1 cellular context compared by ENCODE assay signal in genomic region chr10:103966671-103967432, GRCh38.
TF ChIP-seq lines count a peak whose summit lies in the region.

Gene SLK (plus strand): TSS chr10:103967140. CDS start chr10:103967746, 606 bp downstream.

TF ChIP-seq in HepG2, 621 proteins besides CTCF, POLR2A, EP300 and RAD21 (continued from another document and continues in another):
- TF ChIP-seq ETV6 (CRISPR knock-in tag; conservative IDR thresholded peaks at IDR 0.05) (no peak), ZMYM3 (CRISPR knock-in tag; IDR thresholded peaks at IDR 0.05) (peak; percentile 16; the same call in 1 of the 2 replicates), ZNF770 (CRISPR knock-in tag; IDR thresholded peaks at IDR 0.05) (no peak), ETV5 (CRISPR knock-in tag; IDR thresholded peaks at IDR 0.05; ENCODE audit: borderline replicate concordance) (peak; percentile 27; the same call in 1 of the 2 replicates), ZNF18 (CRISPR knock-in tag; IDR thresholded peaks at IDR 0.05; ENCODE audit: insufficient replicate concordance) (no peak), FOXA3 (CRISPR knock-in tag; IDR thresholded peaks at IDR 0.05) (no peak), ZHX1 (CRISPR knock-in tag; IDR thresholded peaks at IDR 0.05; ENCODE audit: low read depth) (no peak; the same call in 1 of the 2 replicates), NONO (IDR thresholded peaks at IDR 0.05) (no peak), NONO (CRISPR knock-in tag; conservative IDR thresholded peaks at IDR 0.05) (no peak), ZNF672 (CRISPR knock-in tag; IDR thresholded peaks at IDR 0.05) (no peak), TRIM22 (IDR thresholded peaks at IDR 0.05) (no peak), ZNF432 (CRISPR knock-in tag; IDR thresholded peaks at IDR 0.05; ENCODE audit: borderline replicate concordance) (no peak), HOXA5 (CRISPR knock-in tag; IDR thresholded peaks at IDR 0.05) (no peak), REST (IDR thresholded peaks at IDR 0.05; ENCODE audit: borderline replicate concordance in 1 of 2, low read depth in 1 of 2, low read length in 2 of 2) (no peak), KMT2A (CRISPR knock-in tag; IDR thresholded peaks at IDR 0.05) (0 out of 2 replicates have a peak, but pooled peaks have one; percentile 64), ZNF512 (CRISPR knock-in tag; IDR thresholded peaks at IDR 0.05) (no peak), KLF16 (CRISPR knock-in tag; IDR thresholded peaks at IDR 0.05) (peak in 1 of 2 experiments; percentile 64; a peak in 1 of 4 replicates), ZBED4 (CRISPR knock-in tag; IDR thresholded peaks at IDR 0.05; ENCODE audit: borderline replicate concordance) (no peak), TERF1 (CRISPR knock-in tag; IDR thresholded peaks at IDR 0.05) (no peak), ESRRA (CRISPR knock-in tag; IDR thresholded peaks at IDR 0.05; ENCODE audit: low read depth) (peak; percentile 89), ZNF468 (CRISPR knock-in tag; IDR thresholded peaks at IDR 0.05) (0 out of 2 replicates have a peak, but pooled peaks have one; percentile 34), THAP11 (CRISPR knock-in tag; IDR thresholded peaks at IDR 0.05) (peak; percentile 23; the same call in 1 of the 2 replicates), ZIK1 (CRISPR knock-in tag; IDR thresholded peaks at IDR 0.05; ENCODE audit: borderline replicate concordance, low read depth) (no peak), ZNF883 (CRISPR knock-in tag; IDR thresholded peaks at IDR 0.05; ENCODE audit: not compliant biosample characterization) (peak; percentile 57), POLR2AphosphoS5 (IDR thresholded peaks at IDR 0.05; ENCODE audit: low read depth, low read length) (peak; percentile 80), FLYWCH1 (CRISPR knock-in tag; IDR thresholded peaks at IDR 0.05) (no peak), NR2F2 (IDR thresholded peaks at IDR 0.05; ENCODE audit: borderline replicate concordance, low read depth) (no peak), ZNF180 (CRISPR knock-in tag; IDR thresholded peaks at IDR 0.05; ENCODE audit: borderline replicate concordance, low read depth) (no peak), ZFP1 (CRISPR knock-in tag; IDR thresholded peaks at IDR 0.05) (no peak), ZNF280D (CRISPR knock-in tag; IDR thresholded peaks at IDR 0.05) (no peak), ZNF34 (CRISPR knock-in tag; IDR thresholded peaks at IDR 0.05; ENCODE audit: borderline replicate concordance) (no peak), ZNF768 (CRISPR knock-in tag; IDR thresholded peaks at IDR 0.05) (no peak), HOXD1 (CRISPR knock-in tag; IDR thresholded peaks at IDR 0.05) (no peak), MYPOP (CRISPR knock-in tag; IDR thresholded peaks at IDR 0.05) (0 out of 2 replicates have a peak, but pooled peaks have one; percentile 54)
